ENCODE assay signal across 18 cellular contexts in the genomic region with DNA sequence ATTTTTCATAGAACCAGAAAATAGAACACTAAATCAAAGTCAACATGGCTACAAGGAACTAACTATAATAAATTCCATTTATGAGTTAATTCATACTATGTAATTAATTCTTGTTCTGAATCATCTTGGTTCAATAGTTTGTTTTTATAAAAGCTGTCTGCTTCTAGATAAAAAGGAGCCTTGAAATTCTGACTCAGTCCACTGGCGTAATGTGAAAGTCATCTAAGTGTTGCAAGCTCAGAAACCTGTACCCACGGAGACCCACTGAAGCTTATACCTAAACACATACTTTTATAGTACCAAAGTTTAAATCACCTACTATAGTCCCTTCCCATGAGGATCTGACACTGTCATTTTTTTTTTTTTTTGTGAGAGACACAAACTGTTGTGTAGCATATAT.
DNase-seq lines count a peak whose midpoint lies in the region; ATAC-seq and TF ChIP-seq lines count a peak whose summit lies in the region.
"Had no signal": no experiment of that assay in that cellular context is flagged by ENCODE, and none has a peak within 500 bp of the region (broad histone marks: within the 10 kb centered on the region; RNA-seq: fewer than 3 reads in every experiment).

No MANE protein-coding gene starts in this region.

- H2BK15ac ChIP-seq in H9 (ENCODE audit: low read depth, low read length): no peak overlapping the region

- no peaks in the 10 kb centered on the region for H3K27me3 Mint-ChIP-seq in H9 (ENCODE audit: low read depth)
- H3K27me3 Mint-ChIP-seq: CD4-positive, alpha-beta memory T cell; stimulated activated memory B cell treated with anti-CD40 and anti-IgM and Interleukin-4, amounts not matched to agents 10 μg/mL and 1 μg/mL and 100 μg/mL, for 72 hours had no signal

- no TSS peak for BruUV-seq in PC-9 (replicated peaks; lab: Mats Ljungman, UMichigan)

- no peak for ATAC-seq in HG03039 (IDR thresholded peaks at IDR 0.05; ENCODE audit: unreplicated experiment)
- ATAC-seq: gastroesophageal sphincter; K562; psoas muscle; stimulated activated memory B cell treated with anti-CD40 and anti-IgM and Interleukin-4, amounts not matched to agents 10 μg/mL and 1 μg/mL and 100 μg/mL, for 72 hours had no signal

- H3K79me2 ChIP-seq in PC-9 (ENCODE audit: low read depth): no peaks in the 10 kb centered on the region
- no peaks in the 10 kb centered on the region for H3K79me2 ChIP-seq in osteoblast (ENCODE audit: insufficient read depth, low read length)
- no peaks in the 10 kb centered on the region for H3K79me2 ChIP-seq in H9 (ENCODE audit: insufficient read depth, low read length)

- H3K4ac ChIP-seq in H9 (ENCODE audit: low read depth, low read length): no peak overlapping the region

- H3T11ph ChIP-seq in H9 (ENCODE audit: low read length): no peak overlapping the region

- H3K4me3 Mint-ChIP-seq in H9: no peak overlapping the region
- H3K4me3 Mint-ChIP-seq: CD4-positive, alpha-beta memory T cell; stimulated activated memory B cell treated with anti-CD40 and anti-IgM and Interleukin-4, amounts not matched to agents 10 μg/mL and 1 μg/mL and 100 μg/mL, for 72 hours had no signal

- no peaks in the 10 kb centered on the region for H3K4me1 ChIP-seq in PC-9 (replicated peaks; ENCODE audit: insufficient read depth)
- H3K4me1 ChIP-seq in osteoblast (ENCODE audit: insufficient read depth, low read length): peaks cover 45% of the 10 kb centered on the region
- H3K4me1 ChIP-seq in prostate gland (replicated peaks): no peaks in the 10 kb centered on the region
- no peaks in the 10 kb centered on the region for H3K4me1 ChIP-seq in H9 (ENCODE audit: insufficient read depth, low read length)
- H3K4me1 ChIP-seq: colonic mucosa, gastroesophageal sphincter, psoas muscle had no signal

- no peaks in the 10 kb centered on the region for H3F3A ChIP-seq in PC-9 (ENCODE audit: insufficient read depth, low read depth)

- DNase-seq in Caki2 (ENCODE audit: low read depth): peak; percentile 55
- DNase-seq in PC-9: no peak
- peak; percentile 92 for DNase-seq in epithelial cell of esophagus (ENCODE audit: low read depth)
- DNase-seq in osteoblast (ENCODE audit: insufficient read length, low spot score, missing footprints): peak; percentile 54
- no peak for DNase-seq in prostate gland (ENCODE audit: low spot score)
- DNase-seq in H9: no peak
- no peak for DNase-seq in GM13976 (ENCODE audit: low spot score)
- DNase-seq: activated CD8-positive, alpha-beta memory T cell treated with anti-CD3 and anti-CD28 coated beads for 24 hours; CD4-positive, alpha-beta memory T cell; colonic mucosa; kidney; NCI-H2029 treated with DMSO at 0.1 percent for 48 hours; psoas muscle; stimulated activated CD4-positive, alpha-beta T cell treated with anti-CD3 and anti-CD28 coated beads, Interleukin-4, amount 100 ng/mL, for 24 hours had no signal

- intact Hi-C loops in PC-9 (cut with micrococcal nuclease; ENCODE audit: unreplicated experiment) (no loop called here), prostate gland (cut with DNase I) (no loop called here)

- in situ Hi-C loops in Caki2 (cut with HindIII; ENCODE audit: low pct_unique_long_range_greater_than_20kb, low sequenced_read_pairs) (no loop called here), GM13976 (cut with MboI; ENCODE audit: low sequenced_read_pairs, unreplicated experiment) (no loop called here)

- no peak overlapping the region for H2BK12ac ChIP-seq in H9 (ENCODE audit: insufficient read length, low read depth, low read length)

- H2BK20ac ChIP-seq in H9 (ENCODE audit: low read depth, low read length, poor library complexity, severe bottlenecking): no peak overlapping the region

- POLR2A ChIA-PET in PC-9 (lab: Charles Lee; ENCODE audit: unreplicated experiment): no interaction called here

- no peak overlapping the region for H4K5ac ChIP-seq in H9 (ENCODE audit: insufficient read length, low read depth, low read length)

- no peak for TF ChIP-seq CTCF in PC-9 (conservative IDR thresholded peaks at IDR 0.05)
- TF ChIP-seq CTCF in epithelial cell of esophagus (IDR thresholded peaks at IDR 0.05; ENCODE audit: insufficient read depth, low read depth, low read length, missing control alignments): no peak
- no peak for TF ChIP-seq CTCF in osteoblast (IDR thresholded peaks at IDR 0.05; ENCODE audit: extremely low read depth, low read depth, low read length)
- TF ChIP-seq CTCF in prostate gland (IDR thresholded peaks at IDR 0.05): no peak
- no peak for TF ChIP-seq CTCF in H9 (conservative IDR thresholded peaks at IDR 0.05)
- no peak for TF ChIP-seq CTCF in GM13976 (IDR thresholded peaks at IDR 0.05; ENCODE audit: borderline replicate concordance, control extremely low read depth, extremely low read depth, insufficient read depth, missing control alignments)

- H3K9me3 Mint-ChIP-seq in H9: no peaks in the 10 kb centered on the region

- no peaks in the 10 kb centered on the region for H3K36me3 ChIP-seq in PC-9 (ENCODE audit: low read depth)
- H3K36me3 ChIP-seq in osteoblast (ENCODE audit: insufficient read depth, low read length): no peaks in the 10 kb centered on the region
- H3K36me3 ChIP-seq in prostate gland: no peaks in the 10 kb centered on the region
- H3K36me3 ChIP-seq: colonic mucosa, gastroesophageal sphincter had no signal

- H3K27me3 ChIP-seq in PC-9 (ENCODE audit: insufficient read depth, low read depth) (no peaks in the 10 kb centered on the region), osteoblast (ENCODE audit: insufficient read depth, low read length) (no peaks in the 10 kb centered on the region), prostate gland (replicated peaks; ENCODE audit: insufficient read depth) (no peaks in the 10 kb centered on the region), H9 (ENCODE audit: insufficient read depth, low read length) (no peaks in the 10 kb centered on the region)
- H3K27me3 ChIP-seq: colonic mucosa, gastroesophageal sphincter had no signal

- H4K8ac ChIP-seq in H9 (replicated peaks; ENCODE audit: insufficient read length, low read depth, low read length): no peak overlapping the region

- no peak overlapping the region for H2BK120ac ChIP-seq in H9 (ENCODE audit: low read depth, low read length, poor library complexity, severe bottlenecking)

- CTCF ChIA-PET in PC-9 (lab: Charles Lee): interaction anchor here (0.6 to 0.7 kb wide), 2 partner anchors 21 to 59 kb away, joined by 3 to 4 read pairs; no protein-coding TSS in a partner anchor

- H3K9me2 ChIP-seq in PC-9 (ENCODE audit: insufficient read depth): peaks cover 5% of the 10 kb centered on the region

- H4K20me1 ChIP-seq in PC-9 (ENCODE audit: insufficient read depth) (no peaks in the 10 kb centered on the region), osteoblast (ENCODE audit: insufficient read depth, low read length) (no peaks in the 10 kb centered on the region), H9 (ENCODE audit: control insufficient read depth, insufficient read depth, insufficient read length) (no peaks in the 10 kb centered on the region)

- no peaks in the 10 kb centered on the region for H3K79me1 ChIP-seq in H9 (ENCODE audit: insufficient read depth, low read depth, low read length, poor library complexity, severe bottlenecking)

- H3K18ac ChIP-seq in H9 (ENCODE audit: insufficient read length, low read depth, low read length): no peak overlapping the region

- no peak overlapping the region for H3K56ac ChIP-seq in H9 (ENCODE audit: insufficient read length, low read depth, low read length)

- no peak overlapping the region for H3K27ac ChIP-seq in PC-9
- H3K27ac ChIP-seq in osteoblast (ENCODE audit: low read depth, low read length): peak overlapping the region; percentile 69
- no peak overlapping the region for H3K27ac ChIP-seq in prostate gland
- no peak overlapping the region for H3K27ac ChIP-seq in H9 (ENCODE audit: insufficient read length, low read depth, low read length)
- H3K27ac ChIP-seq: colonic mucosa, gastroesophageal sphincter, psoas muscle had no signal

- peak overlapping the region; percentile 27; the same call in 1 of the 2 replicates for H2AFZ ChIP-seq in PC-9
- H2AFZ ChIP-seq in osteoblast (ENCODE audit: low read length): no peak overlapping the region
- no peak overlapping the region for H2AFZ ChIP-seq in H9 (ENCODE audit: low read length)

- H3K23ac ChIP-seq in H9 (ENCODE audit: insufficient read length, low read depth, low read length): no peak overlapping the region

- no peaks in the 10 kb centered on the region; the same call in 1 of the 2 replicates for H3K9me3 ChIP-seq in PC-9 (ENCODE audit: insufficient read depth, low read depth)
- H3K9me3 ChIP-seq in osteoblast (ENCODE audit: low read depth, low read length): no peaks in the 10 kb centered on the region
- no peaks in the 10 kb centered on the region for H3K9me3 ChIP-seq in prostate gland
- H3K9me3 ChIP-seq in H9 (ENCODE audit: control insufficient read depth, low read depth, low read length): no peaks in the 10 kb centered on the region
- H3K9me3 ChIP-seq: colonic mucosa, gastroesophageal sphincter had no signal

- H4K91ac ChIP-seq in H9 (ENCODE audit: insufficient read length, low read depth, low read length): no peak overlapping the region

- H2AK5ac ChIP-seq in H9 (ENCODE audit: insufficient read length, low read length): no peak overlapping the region

- H3K4me3 ChIP-seq in PC-9 (no peak overlapping the region), epithelial cell of esophagus (ENCODE audit: low read length) (no peak overlapping the region), osteoblast (ENCODE audit: insufficient read depth, low read length) (no peak overlapping the region), prostate gland (no peak overlapping the region)
- H3K4me3 ChIP-seq: colonic mucosa, gastroesophageal sphincter, K562, psoas muscle had no signal

- no peak overlapping the region for H3K4me2 ChIP-seq in PC-9
- H3K4me2 ChIP-seq in osteoblast (ENCODE audit: insufficient read depth, low read length): peak overlapping the region; percentile 12
- H3K4me2 ChIP-seq in H9 (ENCODE audit: insufficient read depth, insufficient read length, low read length): no peak overlapping the region

- H3K36me3 Mint-ChIP-seq in H9 (ENCODE audit: insufficient read depth in 1 of 3, low read depth in 3 of 3): no peaks in the 10 kb centered on the region
- H3K36me3 Mint-ChIP-seq: CD4-positive, alpha-beta memory T cell; stimulated activated memory B cell treated with anti-CD40 and anti-IgM and Interleukin-4, amounts not matched to agents 10 μg/mL and 1 μg/mL and 100 μg/mL, for 72 hours had no signal

- no peak overlapping the region for H3K27ac Mint-ChIP-seq in H9
- H3K27ac Mint-ChIP-seq: CD4-positive, alpha-beta memory T cell; stimulated activated memory B cell treated with anti-CD40 and anti-IgM and Interleukin-4, amounts not matched to agents 10 μg/mL and 1 μg/mL and 100 μg/mL, for 72 hours had no signal

- no peaks in the 10 kb centered on the region for H3K23me2 ChIP-seq in H9 (ENCODE audit: insufficient read length, low read depth, low read length, poor library complexity, severe bottlenecking)

- no peak overlapping the region for H3K14ac ChIP-seq in H9 (ENCODE audit: insufficient read depth, low read length)

- 85% methylated on average over 2 of the region's 2 CpGs for WGBS in prostate gland
- no CpG with 5 or more reads among the region's 2 CpGs for WGBS in H9 (ENCODE audit: extremely low coverage, insufficient read length, low lambda C conversion rate)

- H3K9ac ChIP-seq in H9 (ENCODE audit: extremely low read depth, insufficient read length, low read length): no peak overlapping the region

- no peak overlapping the region for H2BK5ac ChIP-seq in H9 (ENCODE audit: insufficient read length, low read length)

- TF ChIP-seq POLR2A in prostate gland (IDR thresholded peaks at IDR 0.05): no peak

- H3K4me1 Mint-ChIP-seq in H9: no peaks in the 10 kb centered on the region
- H3K4me1 Mint-ChIP-seq: CD4-positive, alpha-beta memory T cell; stimulated activated memory B cell treated with anti-CD40 and anti-IgM and Interleukin-4, amounts not matched to agents 10 μg/mL and 1 μg/mL and 100 μg/mL, for 72 hours had no signal

Comparison
In these comparisons a context has a peak if more than half of its experiments do, and no peak if none do; other contexts are left out.
1. DNase-seq: peak in Caki2 (single experiment), epithelial cell of esophagus (single experiment) and osteoblast (single experiment); none in PC-9 (0 of 2), prostate gland (single experiment), H9 (single experiment) and GM13976 (single experiment).